In the genomic region with DNA sequence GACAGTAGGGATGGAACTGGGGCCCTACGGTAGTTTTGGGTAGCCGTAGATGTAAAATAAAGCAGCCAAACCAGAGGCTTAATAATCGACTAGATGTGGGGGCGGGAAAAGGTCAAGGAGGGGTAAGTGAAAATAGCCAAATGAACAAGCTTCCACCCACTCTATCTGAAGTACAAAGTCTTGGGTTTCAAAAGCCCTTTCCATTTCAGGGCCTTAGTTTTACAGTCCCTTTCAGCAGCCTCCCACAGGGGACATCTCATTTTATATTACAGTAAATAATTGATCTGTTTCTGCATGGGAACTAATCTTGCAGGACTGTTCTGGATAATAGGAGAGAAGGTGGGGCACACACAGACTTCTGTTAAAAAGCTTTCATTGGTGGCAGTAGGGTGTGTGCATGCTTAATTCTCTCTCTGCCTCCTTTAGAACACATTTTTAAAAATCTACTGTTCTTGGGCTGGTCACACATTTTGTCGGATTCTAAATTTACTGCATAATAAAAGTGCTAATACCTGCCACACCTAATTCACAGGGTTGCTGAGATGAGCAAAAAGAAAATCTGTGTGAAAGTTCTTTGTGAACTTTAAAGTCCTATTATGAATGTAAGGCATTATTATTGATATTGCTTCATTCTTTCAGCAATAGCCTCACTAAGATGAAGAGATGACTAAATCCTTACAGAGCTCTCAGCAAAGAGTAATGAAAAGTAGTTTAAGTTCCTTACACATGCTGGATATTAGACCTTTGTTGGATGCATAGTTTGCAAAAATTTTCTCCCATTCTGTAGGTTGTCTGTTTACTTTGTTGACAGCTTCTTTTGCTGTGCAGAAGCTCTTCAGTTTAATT, we compare ENCODE assay signal across 12 cellular contexts.
DNase-seq lines count a peak whose midpoint lies in the region; ATAC-seq and TF ChIP-seq lines count a peak whose summit lies in the region.
"Had no signal": no experiment of that assay in that cellular context is flagged by ENCODE, and none has a peak within 500 bp of the region (broad histone marks: within the 10 kb centered on the region; RNA-seq: fewer than 3 reads in every experiment).

No MANE protein-coding gene starts in this region.

- no peak for TF ChIP-seq CTCF in type B pancreatic cell (conservative IDR thresholded peaks at IDR 0.05)

- H3K27ac Mint-ChIP-seq in activated CD8-positive, alpha-beta memory T cell treated with anti-CD3 and anti-CD28 coated beads, Interleukin-2, amount 10 ng/mL, durations not matched to agents 7 days and 5 days: no peak overlapping the region
- H3K27ac Mint-ChIP-seq in IgD-negative memory B cell (peak overlapping the region in 2 of 3 donors; percentile 9), type B pancreatic cell (peak overlapping the region; percentile 89)

- no peaks in the 10 kb centered on the region for H3K27me3 Mint-ChIP-seq in activated CD8-positive, alpha-beta memory T cell treated with anti-CD3 and anti-CD28 coated beads, Interleukin-2, amount 10 ng/mL, durations not matched to agents 7 days and 5 days
- H3K27me3 Mint-ChIP-seq in IgD-negative memory B cell (no peaks in the 10 kb centered on the region), type B pancreatic cell (no peaks in the 10 kb centered on the region)

- H3K4me3 Mint-ChIP-seq in activated CD8-positive, alpha-beta memory T cell treated with anti-CD3 and anti-CD28 coated beads, Interleukin-2, amount 10 ng/mL, durations not matched to agents 7 days and 5 days: no peak overlapping the region
- peak overlapping the region in 2 of 4 donors; percentile 2 to 59 for H3K4me3 Mint-ChIP-seq in IgD-negative memory B cell
- H3K4me3 Mint-ChIP-seq in type B pancreatic cell: peak overlapping the region; percentile 24

- no peak for ATAC-seq in activated CD8-positive, alpha-beta memory T cell treated with anti-CD3 and anti-CD28 coated beads, Interleukin-2, amount 10 ng/mL, durations not matched to agents 7 days and 5 days
- peak; percentile 16 for ATAC-seq in HG02610 (IDR thresholded peaks at IDR 0.05; ENCODE audit: unreplicated experiment)

- peak; percentile 52 for DNase-seq in activated CD8-positive, alpha-beta memory T cell treated with anti-CD3 and anti-CD28 coated beads, Interleukin-2, amount 50 U/mL, for 48 hours
- no peak for DNase-seq in activated CD8-positive, alpha-beta memory T cell treated with anti-CD3 and anti-CD28 coated beads, Interleukin-2, amount 10 ng/mL, durations not matched to agents 7 days and 5 days
- DNase-seq in type B pancreatic cell (ENCODE audit: extremely low spot score, unreplicated experiment) (no peak), cerebellum (ENCODE audit: low spot score) (no peak), NCI-H524 (lab: John Stamatoyannopoulos, UW) (no peak), NCI-H1436 (lab: John Stamatoyannopoulos, UW) (no peak)
- DNase-seq: activated CD4-positive, CD25-positive, alpha-beta regulatory T cell treated with anti-CD3 and anti-CD28 coated beads, Interleukin-2, amount 50 U/mL, for 72 hours; effector CD8-positive, alpha-beta T cell; EL; NCI-H2029 had no signal

- CTCF ChIA-PET in activated CD8-positive, alpha-beta memory T cell treated with anti-CD3 and anti-CD28 coated beads, Interleukin-2, amount 10 ng/mL, durations not matched to agents 7 days and 5 days (lab: Charles Lee): interaction anchor here (0.6 to 1.2 kb wide), 3 partner anchors 12 to 494 kb away, joined by 3 read pairs; no protein-coding TSS in a partner anchor

- no peaks in the 10 kb centered on the region for H3K9me3 Mint-ChIP-seq in activated CD8-positive, alpha-beta memory T cell treated with anti-CD3 and anti-CD28 coated beads, Interleukin-2, amount 10 ng/mL, durations not matched to agents 7 days and 5 days (ENCODE audit: low read depth)
- no peaks in the 10 kb centered on the region for H3K9me3 Mint-ChIP-seq in IgD-negative memory B cell
- no peaks in the 10 kb centered on the region for H3K9me3 Mint-ChIP-seq in type B pancreatic cell

- peaks cover 8% of the 10 kb centered on the region for H3K36me3 Mint-ChIP-seq in activated CD8-positive, alpha-beta memory T cell treated with anti-CD3 and anti-CD28 coated beads, Interleukin-2, amount 10 ng/mL, durations not matched to agents 7 days and 5 days
- H3K36me3 Mint-ChIP-seq in IgD-negative memory B cell: peaks cover 15% of the 10 kb centered on the region
- peaks cover 14% of the 10 kb centered on the region for H3K36me3 Mint-ChIP-seq in type B pancreatic cell

- H3K4me1 Mint-ChIP-seq in activated CD8-positive, alpha-beta memory T cell treated with anti-CD3 and anti-CD28 coated beads, Interleukin-2, amount 10 ng/mL, durations not matched to agents 7 days and 5 days: peaks cover 32% of the 10 kb centered on the region
- H3K4me1 Mint-ChIP-seq in IgD-negative memory B cell (peaks cover 34 to 40% (median 37%) of the 10 kb centered on the region in 3 donors), type B pancreatic cell (ENCODE audit: unreplicated experiment) (peaks cover 26% of the 10 kb centered on the region)
